1 cellular context compared by ENCODE assay signal in the genomic region with DNA sequence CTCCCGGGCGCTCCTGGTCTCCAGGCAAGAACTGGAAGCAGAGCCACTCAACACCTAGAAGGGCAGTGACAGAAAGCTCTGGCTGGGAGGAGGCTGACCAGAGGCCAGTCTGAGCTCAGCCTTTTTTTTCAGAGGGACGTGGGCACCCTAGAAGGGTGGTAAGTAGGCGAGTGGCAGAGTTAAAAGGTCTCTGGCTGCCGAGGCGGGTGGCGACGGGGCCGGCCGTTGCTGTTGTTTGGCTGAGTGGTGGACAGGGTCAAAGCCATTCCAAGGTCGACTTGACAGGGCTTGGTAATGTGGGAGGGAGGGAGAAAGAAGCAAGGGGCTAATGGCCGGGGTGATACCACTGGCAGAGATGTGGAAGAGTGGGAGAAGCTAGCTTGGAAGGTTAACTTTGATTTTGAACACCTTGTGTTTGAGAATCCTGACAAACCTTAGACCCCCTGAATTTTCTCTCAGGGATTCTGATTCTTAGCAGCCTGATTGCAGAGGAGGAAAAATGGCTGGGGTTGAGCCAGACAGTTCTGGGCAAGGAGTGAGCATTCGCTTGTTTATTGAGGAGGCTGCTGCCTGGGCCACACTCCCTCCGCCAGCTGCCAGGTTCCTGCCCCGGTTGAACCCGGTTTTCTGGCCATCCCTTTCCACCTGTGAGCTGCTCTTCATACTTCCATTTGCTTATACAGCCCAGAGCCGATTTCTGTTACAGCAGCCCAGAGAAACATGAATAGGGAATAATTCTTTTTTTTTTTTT.
A peak's percentile ranks its signal among the peaks of the same experiment; 100 is the strongest.
TF ChIP-seq lines count a peak whose summit lies in the region.

No MANE protein-coding gene starts in this region.

TF ChIP-seq in HepG2, 621 proteins besides CTCF, POLR2A, EP300 and RAD21 (continues in another document):
- TF ChIP-seq ZNF687 (CRISPR knock-in tag; IDR thresholded peaks at IDR 0.05) (peak; percentile 43; the same call in 1 of the 2 replicates), MTA1 (CRISPR knock-in tag; IDR thresholded peaks at IDR 0.05; ENCODE audit: borderline replicate concordance) (0 out of 2 replicates have a peak, but pooled peaks have one; percentile 20), ARHGAP35 (CRISPR knock-in tag; IDR thresholded peaks at IDR 0.05; ENCODE audit: borderline replicate concordance) (no peak), ZNF546 (CRISPR knock-in tag; conservative IDR thresholded peaks at IDR 0.05) (no peak), ERF (CRISPR knock-in tag; IDR thresholded peaks at IDR 0.05) (no peak), ZNF333 (CRISPR knock-in tag; IDR thresholded peaks at IDR 0.05; ENCODE audit: borderline replicate concordance) (0 out of 2 replicates have a peak, but pooled peaks have one; percentile 55), SNRNP70 (IDR thresholded peaks at IDR 0.05; ENCODE audit: low read depth, low read length) (no peak), EEA1 (CRISPR knock-in tag; IDR thresholded peaks at IDR 0.05; ENCODE audit: borderline replicate concordance) (0 out of 2 replicates have a peak, but pooled peaks have one; percentile 32), KDM5B (CRISPR knock-in tag; IDR thresholded peaks at IDR 0.05; ENCODE audit: borderline replicate concordance) (0 out of 2 replicates have a peak, but pooled peaks have one; percentile 14), ZNF709 (CRISPR knock-in tag; IDR thresholded peaks at IDR 0.05) (no peak), ZKSCAN8 (CRISPR knock-in tag; IDR thresholded peaks at IDR 0.05; ENCODE audit: borderline replicate concordance) (no peak), IRF9 (CRISPR knock-in tag; IDR thresholded peaks at IDR 0.05; ENCODE audit: borderline replicate concordance) (0 out of 2 replicates have a peak, but pooled peaks have one; percentile 14), SMYD3 (CRISPR knock-in tag; IDR thresholded peaks at IDR 0.05) (no peak), DDIT3 (CRISPR knock-in tag; IDR thresholded peaks at IDR 0.05) (no peak), RXRB (CRISPR knock-in tag; IDR thresholded peaks at IDR 0.05; ENCODE audit: borderline replicate concordance) (peak; percentile 74), ZNF225 (CRISPR knock-in tag; IDR thresholded peaks at IDR 0.05) (no peak), FOXK1 (CRISPR knock-in tag; IDR thresholded peaks at IDR 0.05; ENCODE audit: borderline replicate concordance, low read depth) (peak; percentile 56; the same call in 1 of the 2 replicates), RXRA (CRISPR knock-in tag; IDR thresholded peaks at IDR 0.05) (0 out of 2 replicates have a peak, but pooled peaks have one; percentile 39), ZSCAN21 (CRISPR knock-in tag; IDR thresholded peaks at IDR 0.05; ENCODE audit: borderline replicate concordance) (0 out of 2 replicates have a peak, but pooled peaks have one; percentile 5), AKAP8 (CRISPR knock-in tag; IDR thresholded peaks at IDR 0.05) (no peak), NR2F6 (IDR thresholded peaks at IDR 0.05) (no peak), NR2F6 (CRISPR knock-in tag; IDR thresholded peaks at IDR 0.05) (peak; percentile 49; the same call in 1 of the 2 replicates), ZNF572 (CRISPR knock-in tag; IDR thresholded peaks at IDR 0.05) (0 out of 2 replicates have a peak, but pooled peaks have one; percentile 10), ZNF776 (CRISPR knock-in tag; IDR thresholded peaks at IDR 0.05) (0 out of 2 replicates have a peak, but pooled peaks have one; percentile 27), ZFP36L2 (CRISPR knock-in tag; IDR thresholded peaks at IDR 0.05) (no peak), ZNF256 (CRISPR knock-in tag; conservative IDR thresholded peaks at IDR 0.05) (no peak), RARA (CRISPR knock-in tag; IDR thresholded peaks at IDR 0.05) (peak; percentile 92), RBM22 (optimal IDR thresholded peaks at IDR 0.05; ENCODE audit: low read length) (no peak), MBD4 (IDR thresholded peaks at IDR 0.05; ENCODE audit: borderline replicate concordance, low read length) (no peak), HMG20A (CRISPR knock-in tag; IDR thresholded peaks at IDR 0.05; ENCODE audit: borderline replicate concordance) (no peak), DR1 (CRISPR knock-in tag; IDR thresholded peaks at IDR 0.05) (0 out of 2 replicates have a peak, but pooled peaks have one; percentile 1), ARNT (IDR thresholded peaks at IDR 0.05) (no peak), ZSCAN22 (CRISPR knock-in tag; IDR thresholded peaks at IDR 0.05) (no peak), WIZ (CRISPR knock-in tag; IDR thresholded peaks at IDR 0.05) (0 out of 2 replicates have a peak, but pooled peaks have one; percentile 44), SKI (IDR thresholded peaks at IDR 0.05; ENCODE audit: partially characterized antibody) (peak; percentile 60)
- TF ChIP-seq, protein P1, sequence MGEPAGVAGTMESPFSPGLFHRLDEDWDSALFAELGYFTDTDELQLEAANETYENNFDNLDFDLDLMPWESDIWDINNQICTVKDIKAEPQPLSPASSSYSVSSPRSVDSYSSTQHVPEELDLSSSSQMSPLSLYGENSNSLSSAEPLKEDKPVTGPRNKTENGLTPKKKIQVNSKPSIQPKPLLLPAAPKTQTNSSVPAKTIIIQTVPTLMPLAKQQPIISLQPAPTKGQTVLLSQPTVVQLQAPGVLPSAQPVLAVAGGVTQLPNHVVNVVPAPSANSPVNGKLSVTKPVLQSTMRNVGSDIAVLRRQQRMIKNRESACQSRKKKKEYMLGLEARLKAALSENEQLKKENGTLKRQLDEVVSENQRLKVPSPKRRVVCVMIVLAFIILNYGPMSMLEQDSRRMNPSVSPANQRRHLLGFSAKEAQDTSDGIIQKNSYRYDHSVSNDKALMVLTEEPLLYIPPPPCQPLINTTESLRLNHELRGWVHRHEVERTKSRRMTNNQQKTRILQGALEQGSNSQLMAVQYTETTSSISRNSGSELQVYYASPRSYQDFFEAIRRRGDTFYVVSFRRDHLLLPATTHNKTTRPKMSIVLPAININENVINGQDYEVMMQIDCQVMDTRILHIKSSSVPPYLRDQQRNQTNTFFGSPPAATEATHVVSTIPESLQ (CRISPR knock-in tag; conservative IDR thresholded peaks at IDR 0.05): no peak
- TF ChIP-seq, protein P2, sequence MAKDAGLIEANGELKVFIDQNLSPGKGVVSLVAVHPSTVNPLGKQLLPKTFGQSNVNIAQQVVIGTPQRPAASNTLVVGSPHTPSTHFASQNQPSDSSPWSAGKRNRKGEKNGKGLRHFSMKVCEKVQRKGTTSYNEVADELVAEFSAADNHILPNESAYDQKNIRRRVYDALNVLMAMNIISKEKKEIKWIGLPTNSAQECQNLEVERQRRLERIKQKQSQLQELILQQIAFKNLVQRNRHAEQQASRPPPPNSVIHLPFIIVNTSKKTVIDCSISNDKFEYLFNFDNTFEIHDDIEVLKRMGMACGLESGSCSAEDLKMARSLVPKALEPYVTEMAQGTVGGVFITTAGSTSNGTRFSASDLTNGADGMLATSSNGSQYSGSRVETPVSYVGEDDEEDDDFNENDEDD (CRISPR knock-in tag; IDR thresholded peaks at IDR 0.05; ENCODE audit: borderline replicate concordance): no peak
- TF ChIP-seq, protein P3, sequence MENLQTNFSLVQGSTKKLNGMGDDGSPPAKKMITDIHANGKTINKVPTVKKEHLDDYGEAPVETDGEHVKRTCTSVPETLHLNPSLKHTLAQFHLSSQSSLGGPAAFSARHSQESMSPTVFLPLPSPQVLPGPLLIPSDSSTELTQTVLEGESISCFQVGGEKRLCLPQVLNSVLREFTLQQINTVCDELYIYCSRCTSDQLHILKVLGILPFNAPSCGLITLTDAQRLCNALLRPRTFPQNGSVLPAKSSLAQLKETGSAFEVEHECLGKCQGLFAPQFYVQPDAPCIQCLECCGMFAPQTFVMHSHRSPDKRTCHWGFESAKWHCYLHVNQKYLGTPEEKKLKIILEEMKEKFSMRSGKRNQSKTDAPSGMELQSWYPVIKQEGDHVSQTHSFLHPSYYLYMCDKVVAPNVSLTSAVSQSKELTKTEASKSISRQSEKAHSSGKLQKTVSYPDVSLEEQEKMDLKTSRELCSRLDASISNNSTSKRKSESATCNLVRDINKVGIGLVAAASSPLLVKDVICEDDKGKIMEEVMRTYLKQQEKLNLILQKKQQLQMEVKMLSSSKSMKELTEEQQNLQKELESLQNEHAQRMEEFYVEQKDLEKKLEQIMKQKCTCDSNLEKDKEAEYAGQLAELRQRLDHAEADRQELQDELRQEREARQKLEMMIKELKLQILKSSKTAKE (CRISPR knock-in tag; IDR thresholded peaks at IDR 0.05; ENCODE audit: borderline replicate concordance): peak; percentile 49; the same call in 1 of the 2 replicates
- TF ChIP-seq, protein P4, sequence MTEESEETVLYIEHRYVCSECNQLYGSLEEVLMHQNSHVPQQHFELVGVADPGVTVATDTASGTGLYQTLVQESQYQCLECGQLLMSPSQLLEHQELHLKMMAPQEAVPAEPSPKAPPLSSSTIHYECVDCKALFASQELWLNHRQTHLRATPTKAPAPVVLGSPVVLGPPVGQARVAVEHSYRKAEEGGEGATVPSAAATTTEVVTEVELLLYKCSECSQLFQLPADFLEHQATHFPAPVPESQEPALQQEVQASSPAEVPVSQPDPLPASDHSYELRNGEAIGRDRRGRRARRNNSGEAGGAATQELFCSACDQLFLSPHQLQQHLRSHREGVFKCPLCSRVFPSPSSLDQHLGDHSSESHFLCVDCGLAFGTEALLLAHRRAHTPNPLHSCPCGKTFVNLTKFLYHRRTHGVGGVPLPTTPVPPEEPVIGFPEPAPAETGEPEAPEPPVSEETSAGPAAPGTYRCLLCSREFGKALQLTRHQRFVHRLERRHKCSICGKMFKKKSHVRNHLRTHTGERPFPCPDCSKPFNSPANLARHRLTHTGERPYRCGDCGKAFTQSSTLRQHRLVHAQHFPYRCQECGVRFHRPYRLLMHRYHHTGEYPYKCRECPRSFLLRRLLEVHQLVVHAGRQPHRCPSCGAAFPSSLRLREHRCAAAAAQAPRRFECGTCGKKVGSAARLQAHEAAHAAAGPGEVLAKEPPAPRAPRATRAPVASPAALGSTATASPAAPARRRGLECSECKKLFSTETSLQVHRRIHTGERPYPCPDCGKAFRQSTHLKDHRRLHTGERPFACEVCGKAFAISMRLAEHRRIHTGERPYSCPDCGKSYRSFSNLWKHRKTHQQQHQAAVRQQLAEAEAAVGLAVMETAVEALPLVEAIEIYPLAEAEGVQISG (CRISPR knock-in tag; IDR thresholded peaks at IDR 0.05): 0 out of 2 replicates have a peak, but pooled peaks have one; percentile 5
- TF ChIP-seq, protein P5, sequence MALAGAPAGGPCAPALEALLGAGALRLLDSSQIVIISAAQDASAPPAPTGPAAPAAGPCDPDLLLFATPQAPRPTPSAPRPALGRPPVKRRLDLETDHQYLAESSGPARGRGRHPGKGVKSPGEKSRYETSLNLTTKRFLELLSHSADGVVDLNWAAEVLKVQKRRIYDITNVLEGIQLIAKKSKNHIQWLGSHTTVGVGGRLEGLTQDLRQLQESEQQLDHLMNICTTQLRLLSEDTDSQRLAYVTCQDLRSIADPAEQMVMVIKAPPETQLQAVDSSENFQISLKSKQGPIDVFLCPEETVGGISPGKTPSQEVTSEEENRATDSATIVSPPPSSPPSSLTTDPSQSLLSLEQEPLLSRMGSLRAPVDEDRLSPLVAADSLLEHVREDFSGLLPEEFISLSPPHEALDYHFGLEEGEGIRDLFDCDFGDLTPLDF (CRISPR knock-in tag; IDR thresholded peaks at IDR 0.05): no peak
- TF ChIP-seq, protein P6, sequence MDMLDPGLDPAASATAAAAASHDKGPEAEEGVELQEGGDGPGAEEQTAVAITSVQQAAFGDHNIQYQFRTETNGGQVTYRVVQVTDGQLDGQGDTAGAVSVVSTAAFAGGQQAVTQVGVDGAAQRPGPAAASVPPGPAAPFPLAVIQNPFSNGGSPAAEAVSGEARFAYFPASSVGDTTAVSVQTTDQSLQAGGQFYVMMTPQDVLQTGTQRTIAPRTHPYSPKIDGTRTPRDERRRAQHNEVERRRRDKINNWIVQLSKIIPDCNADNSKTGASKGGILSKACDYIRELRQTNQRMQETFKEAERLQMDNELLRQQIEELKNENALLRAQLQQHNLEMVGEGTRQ (IDR thresholded peaks at IDR 0.05; ENCODE audit: low read depth, low read length): no peak
- TF ChIP-seq, protein P6 (CRISPR knock-in tag; IDR thresholded peaks at IDR 0.05; ENCODE audit: borderline replicate concordance): no peak; the same call in 1 of the 2 replicates
